ENCODE assay signal across 1 cellular context in the genomic region with DNA sequence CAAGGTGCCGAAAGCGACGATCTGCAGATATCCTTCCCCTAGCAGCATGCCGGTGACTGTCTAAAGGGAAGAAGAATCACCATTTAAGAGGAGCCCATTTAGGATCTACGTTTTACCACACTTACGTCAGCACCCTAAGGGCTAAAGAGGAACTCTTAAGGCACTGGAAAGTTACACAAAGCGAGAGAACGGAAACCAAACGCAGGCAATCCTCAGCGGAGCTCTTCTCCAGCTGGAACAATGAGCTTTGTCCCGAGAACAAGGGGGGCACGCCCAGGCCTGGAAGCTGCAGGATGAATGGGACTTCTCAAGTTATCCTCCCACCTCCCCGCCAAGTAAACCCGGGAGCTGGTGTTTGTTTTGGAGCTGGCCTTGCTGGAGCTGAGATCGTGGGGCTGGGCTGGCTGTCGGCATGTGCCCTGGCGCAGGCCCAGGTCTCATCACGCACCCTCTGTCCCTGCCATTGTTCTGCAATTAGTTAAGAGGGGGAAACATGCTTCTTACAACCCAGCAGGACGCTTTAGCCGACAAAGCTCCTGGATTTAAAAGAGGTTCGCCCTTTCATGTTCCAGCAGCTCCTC.
TF ChIP-seq lines count a peak whose summit lies in the region.

No MANE protein-coding gene starts in this region.

TF ChIP-seq in endothelial cell of umbilical vein, 7 proteins besides CTCF, POLR2A, EP300 and RAD21:
- TF ChIP-seq FOS (IDR thresholded peaks at IDR 0.05; ENCODE audit: borderline replicate concordance, insufficient read depth, low read length) = no peak
- peak; percentile 75 for TF ChIP-seq MAX (IDR thresholded peaks at IDR 0.05; ENCODE audit: insufficient read depth, insufficient read length)
- peak; percentile 40 for TF ChIP-seq MYC (IDR thresholded peaks at IDR 0.05; ENCODE audit: low read depth, low read length)
